ENCODE assay signal across 28 cellular contexts in genomic region chr7:105999256-105999655, GRCh38.
"Had no signal": no experiment of that assay in that cellular context is flagged by ENCODE, and none has a peak within 500 bp of the region (broad histone marks: within the 10 kb centered on the region; RNA-seq: fewer than 3 reads in every experiment).

No MANE protein-coding gene starts in this region.

- H3K36me3 ChIP-seq: ascending aorta, cardiac muscle cell had no signal

- H3K27ac ChIP-seq: ascending aorta, cardiac muscle cell, VCaP had no signal

- H3K4me3 ChIP-seq: ascending aorta, cardiac muscle cell had no signal

- ATAC-seq: activated CD8-positive, alpha-beta T cell treated with anti-CD3 and anti-CD28 coated beads for 36 hours; activated naive CD8-positive, alpha-beta T cell treated with anti-CD3 and anti-CD28 coated beads, Interleukin-2, amount 50 U/mL, for 24 hours had no signal

- H3K9me3 ChIP-seq: ascending aorta had no signal

- H3K4me1 ChIP-seq: ascending aorta had no signal

- DNase-seq: activated B cell treated with CpG ODN at 0.5 μM for 24 hours; activated CD4-positive, alpha-beta memory T cell treated with anti-CD3 and anti-CD28 coated beads for 36 hours; activated CD4-positive, alpha-beta T cell treated with anti-CD3 and anti-CD28 coated beads for 4 hours; activated CD4-positive, alpha-beta T cell treated with anti-CD3 and anti-CD28 coated beads, Interleukin-2, amount 10 ng/mL, durations not matched to agents 24 days and 14 days; activated CD4-positive, alpha-beta T cell treated with anti-CD3 and anti-CD28 coated beads, Interleukin-2, amount 50 U/mL, for 1 hour; activated CD4-positive, alpha-beta T cell treated with anti-CD3 and anti-CD28 coated beads, Interleukin-2, amount 50 U/mL, for 4 hours; activated CD4-positive, CD25-positive, alpha-beta regulatory T cell treated with anti-CD3 and anti-CD28 coated beads, Interleukin-2, amount 50 U/mL, for 72 hours; activated CD8-positive, alpha-beta memory T cell treated with anti-CD3 and anti-CD28 coated beads, Interleukin-2, amount 50 U/mL, for 4 hours; activated CD8-positive, alpha-beta T cell treated with anti-CD3 and anti-CD28 coated beads for 36 hours; activated effector memory CD4-positive, alpha-beta T cell treated with Interleukin-2 at 50 U/mL for 16 hours; activated gamma-delta T cell; activated naive CD4-positive, alpha-beta T cell treated with anti-CD3 and anti-CD28 coated beads, Interleukin-2, amount 10 ng/mL, durations not matched to agents 7 days and 5 days; activated naive CD4-positive, alpha-beta T cell treated with Interleukin-2 at 50 U/mL for 16 hours; activated naive CD8-positive, alpha-beta T cell treated with anti-CD3 and anti-CD28 coated beads, Interleukin-2, amount 10 ng/mL, durations not matched to agents 7 days and 5 days; activated naive CD8-positive, alpha-beta T cell treated with anti-CD3 and anti-CD28 coated beads, Interleukin-2, amount 50 U/mL, for 24 hours; activated T-cell treated with anti-CD3 and anti-CD28 coated beads for 4 hours; activated T-cell treated with anti-CD3 and anti-CD28 coated beads, Interleukin-2, amount 50 U/mL, for 1 hour; activated T-cell treated with anti-CD3 and anti-CD28 coated beads, Interleukin-2, amount 50 U/mL, for 48 hours; amygdala; anterior cingulate cortex; caudate nucleus; cerebellar nuclear complex; T-helper 1 cell; T-helper 2 cell; T-helper 9 cell had no signal

- H3K27me3 ChIP-seq: ascending aorta, cardiac muscle cell had no signal
